In genomic region chr1:183259886-183260285, GRCh38 we compare ENCODE assay signal across 19 cellular contexts.
A peak's percentile ranks its signal among the peaks of the same experiment; 100 is the strongest.
DNase-seq lines count a peak whose midpoint lies in the region; ATAC-seq and TF ChIP-seq lines count a peak whose summit lies in the region.
"Had no signal": no experiment of that assay in that cellular context is flagged by ENCODE, and none has a peak within 500 bp of the region (broad histone marks: within the 10 kb centered on the region; RNA-seq: fewer than 3 reads in every experiment).

No MANE protein-coding gene starts in this region.

- H3K27me3 Mint-ChIP-seq in activated naive CD8-positive, alpha-beta T cell treated with anti-CD3 and anti-CD28 coated beads, Interleukin-2, amount 50 U/mL, for 24 hours: peaks cover 13% of the 10 kb centered on the region
- peaks cover 27% of the 10 kb centered on the region for H3K27me3 Mint-ChIP-seq in activated naive CD8-positive, alpha-beta T cell treated with anti-CD3 and anti-CD28 coated beads for 36 hours
- peaks cover 33% of the 10 kb centered on the region for H3K27me3 Mint-ChIP-seq in activated T-helper 17 cell treated with anti-CD3 and anti-CD28 coated beads, Interleukin-2, amount 50 U/mL, for 72 hours

- TF ChIP-seq CTCF in NB4 (IDR thresholded peaks at IDR 0.05; ENCODE audit: low read depth, low read length): no peak

- no peak overlapping the region for H3K27ac Mint-ChIP-seq in activated naive CD8-positive, alpha-beta T cell treated with anti-CD3 and anti-CD28 coated beads, Interleukin-2, amount 50 U/mL, for 24 hours
- no peak overlapping the region for H3K27ac Mint-ChIP-seq in activated naive CD8-positive, alpha-beta T cell treated with anti-CD3 and anti-CD28 coated beads for 36 hours
- no peak overlapping the region for H3K27ac Mint-ChIP-seq in activated T-helper 17 cell treated with anti-CD3 and anti-CD28 coated beads, Interleukin-2, amount 50 U/mL, for 72 hours
- H3K27ac Mint-ChIP-seq: T-cell had no signal

- ATAC-seq in activated naive CD8-positive, alpha-beta T cell treated with anti-CD3 and anti-CD28 coated beads, Interleukin-2, amount 50 U/mL, for 24 hours: peak; percentile 54
- ATAC-seq in activated T-helper 17 cell treated with anti-CD3 and anti-CD28 coated beads, Interleukin-2, amount 50 U/mL, for 72 hours (replicated peaks): peak; percentile 21
- no peak for ATAC-seq in GM19324 (IDR thresholded peaks at IDR 0.05; ENCODE audit: low FRiP score, unreplicated experiment)
- ATAC-seq: T-cell had no signal

- H3K4me3 ChIP-seq in NB4 (ENCODE audit: low read depth, low read length): no peak overlapping the region

- peaks cover 3% of the 10 kb centered on the region for H3K4me1 Mint-ChIP-seq in activated naive CD8-positive, alpha-beta T cell treated with anti-CD3 and anti-CD28 coated beads, Interleukin-2, amount 50 U/mL, for 24 hours
- H3K4me1 Mint-ChIP-seq in activated naive CD8-positive, alpha-beta T cell treated with anti-CD3 and anti-CD28 coated beads for 36 hours: peaks cover 9% of the 10 kb centered on the region
- H3K4me1 Mint-ChIP-seq in activated T-helper 17 cell treated with anti-CD3 and anti-CD28 coated beads, Interleukin-2, amount 50 U/mL, for 72 hours: no peaks in the 10 kb centered on the region
- H3K4me1 Mint-ChIP-seq: T-cell had no signal

- H3K4me3 Mint-ChIP-seq in activated naive CD8-positive, alpha-beta T cell treated with anti-CD3 and anti-CD28 coated beads, Interleukin-2, amount 50 U/mL, for 24 hours: no peak overlapping the region
- no peak overlapping the region for H3K4me3 Mint-ChIP-seq in activated naive CD8-positive, alpha-beta T cell treated with anti-CD3 and anti-CD28 coated beads for 36 hours
- no peak overlapping the region for H3K4me3 Mint-ChIP-seq in activated T-helper 17 cell treated with anti-CD3 and anti-CD28 coated beads, Interleukin-2, amount 50 U/mL, for 72 hours
- H3K4me3 Mint-ChIP-seq: T-cell had no signal

- no peaks in the 10 kb centered on the region for H3K36me3 Mint-ChIP-seq in activated naive CD8-positive, alpha-beta T cell treated with anti-CD3 and anti-CD28 coated beads, Interleukin-2, amount 50 U/mL, for 24 hours (ENCODE audit: low read depth)
- no peaks in the 10 kb centered on the region for H3K36me3 Mint-ChIP-seq in activated naive CD8-positive, alpha-beta T cell treated with anti-CD3 and anti-CD28 coated beads for 36 hours
- H3K36me3 Mint-ChIP-seq in activated T-helper 17 cell treated with anti-CD3 and anti-CD28 coated beads, Interleukin-2, amount 50 U/mL, for 72 hours (ENCODE audit: low read depth): no peaks in the 10 kb centered on the region
- H3K36me3 Mint-ChIP-seq: T-cell had no signal

- no peak for DNase-seq in activated naive CD8-positive, alpha-beta T cell treated with anti-CD3 and anti-CD28 coated beads, Interleukin-2, amount 50 U/mL, for 24 hours
- no peak for DNase-seq in activated naive CD8-positive, alpha-beta T cell treated with anti-CD3 and anti-CD28 coated beads for 36 hours
- DNase-seq in NB4 (ENCODE audit: low read depth) (peak; percentile 54), islet precursor cell (peak; percentile 19), NCI-H524 treated with DMSO at 0.1 percent for 48 hours (lab: John Stamatoyannopoulos, UW) (no peak), CD1c-positive myeloid dendritic cell (ENCODE audit: extremely low spot score) (no peak)
- DNase-seq: GDM1, HCEC 1CT, KBM-7, MM.1S, NCI-H1694 treated with DMSO at 0.1 percent for 48 hours, NCI-H2081 treated with DMSO at 0.1 percent for 48 hours, NCI-H2171 treated with DMSO at 0.1 percent for 48 hours, NCI-H526, Right ventricle myocardium superior, SK-N-SH, T-cell had no signal

- no peak for TF ChIP-seq POLR2A in NB4 (IDR thresholded peaks at IDR 0.05; ENCODE audit: extremely low read depth, insufficient read length)

- H3K9me3 Mint-ChIP-seq in activated naive CD8-positive, alpha-beta T cell treated with anti-CD3 and anti-CD28 coated beads, Interleukin-2, amount 50 U/mL, for 24 hours: peaks cover 2% of the 10 kb centered on the region
- no peaks in the 10 kb centered on the region for H3K9me3 Mint-ChIP-seq in activated naive CD8-positive, alpha-beta T cell treated with anti-CD3 and anti-CD28 coated beads for 36 hours
- H3K9me3 Mint-ChIP-seq in activated T-helper 17 cell treated with anti-CD3 and anti-CD28 coated beads, Interleukin-2, amount 50 U/mL, for 72 hours: no peaks in the 10 kb centered on the region
- H3K9me3 Mint-ChIP-seq: T-cell had no signal

Comparison
In these comparisons a context has a peak if more than half of its experiments do, and no peak if none do; other contexts are left out.
1. DNase-seq: peak in NB4 (single experiment) and islet precursor cell (single experiment); none in activated naive CD8-positive, alpha-beta T cell treated with anti-CD3 and anti-CD28 coated beads, Interleukin-2, amount 50 U/mL, for 24 hours (single experiment), activated naive CD8-positive, alpha-beta T cell treated with anti-CD3 and anti-CD28 coated beads for 36 hours (single experiment), NCI-H524 treated with DMSO at 0.1 percent for 48 hours (single experiment) and CD1c-positive myeloid dendritic cell (single experiment).